In genomic region chr2:147156970-147157369, GRCh38 we compare ENCODE assay signal across 27 cellular contexts.
"Had no signal": no experiment of that assay in that cellular context is flagged by ENCODE, and none has a peak within 500 bp of the region (broad histone marks: within the 10 kb centered on the region; RNA-seq: fewer than 3 reads in every experiment).

No MANE protein-coding gene starts in this region.

- H3K36me3 Mint-ChIP-seq: stimulated activated memory B cell treated with anti-CD40 and anti-IgM and Interleukin-4, amounts not matched to agents 10 μg/mL and 1 μg/mL and 100 μg/mL, for 72 hours; stimulated activated naive B cell treated with anti-CD40 and anti-IgM and Interleukin-4, amounts not matched to agents 10 μg/mL and 1 μg/mL and 100 μg/mL, for 72 hours; type B pancreatic cell had no signal

- H3K4me3 Mint-ChIP-seq: stimulated activated memory B cell treated with anti-CD40 and anti-IgM and Interleukin-4, amounts not matched to agents 10 μg/mL and 1 μg/mL and 100 μg/mL, for 72 hours; stimulated activated naive B cell treated with anti-CD40 and anti-IgM and Interleukin-4, amounts not matched to agents 10 μg/mL and 1 μg/mL and 100 μg/mL, for 72 hours; stimulated activated naive CD8-positive, alpha-beta T cell treated with anti-CD3 and anti-CD28 coated beads, Interleukin-15, amount 100 ng/mL, for 72 hours; stimulated activated naive CD8-positive, alpha-beta T cell treated with anti-CD3 and anti-CD28 coated beads, Interleukin-15, Interleukin-2, amounts not matched to agents 100 ng/mL and 50 ng/mL, for 24 hours; type B pancreatic cell had no signal

- H3K9me3 ChIP-seq: stomach, suprapubic skin, testis, thoracic aorta, thyroid gland, tibial artery, tibial nerve, transverse colon, upper lobe of left lung, upper lobe of right lung, uterus, vagina had no signal

- H3K4me3 ChIP-seq: stomach, suprapubic skin, testis, thoracic aorta, thyroid gland, tibial artery, tibial nerve, transverse colon, upper lobe of left lung, upper lobe of right lung, uterus, vagina had no signal

- H3K27ac ChIP-seq: stomach, suprapubic skin, testis, thoracic aorta, thyroid gland, tibial artery, tibial nerve, transverse colon, upper lobe of left lung, upper lobe of right lung, uterus, vagina had no signal

- ATAC-seq: stimulated activated memory B cell treated with anti-CD40 and anti-IgM and Interleukin-4, amounts not matched to agents 10 μg/mL and 1 μg/mL and 100 μg/mL, for 72 hours; stimulated activated naive B cell treated with anti-CD40 and anti-IgM and Interleukin-4, amounts not matched to agents 10 μg/mL and 1 μg/mL and 100 μg/mL, for 72 hours; stimulated activated naive CD8-positive, alpha-beta T cell treated with anti-CD3 and anti-CD28 coated beads, Interleukin-15, amount 100 ng/mL, for 72 hours; stimulated activated naive CD8-positive, alpha-beta T cell treated with anti-CD3 and anti-CD28 coated beads, Interleukin-15, Interleukin-2, amounts not matched to agents 100 U/mL and 50 U/mL, for 24 hours; upper lobe of right lung had no signal

- H3K4me1 ChIP-seq: stomach, suprapubic skin, testis, thyroid gland, tibial artery, tibial nerve, transverse colon, upper lobe of left lung, upper lobe of right lung, uterus, vagina had no signal

- H3K27me3 ChIP-seq: stomach, suprapubic skin, testis, thyroid gland, tibial artery, tibial nerve, transverse colon, upper lobe of left lung, upper lobe of right lung, uterus, vagina had no signal

- DNase-seq: stimulated activated CD4-positive, alpha-beta T cell treated with anti-CD3 and anti-CD28 coated beads, Interleukin-2, amount 100 ng/mL, for 48 hours; stimulated activated CD4-positive, alpha-beta T cell treated with anti-CD3 and anti-CD28 coated beads, Interleukin-4, amount 100 ng/mL, for 1 hour; stimulated activated CD4-positive, alpha-beta T cell treated with anti-CD3 and anti-CD28 coated beads, Interleukin-4, amount 100 ng/mL, for 24 hours; stimulated activated CD4-positive, alpha-beta T cell treated with anti-CD3 and anti-CD28 coated beads, Interleukin-4, amount 100 ng/mL, for 4 hours; stimulated activated CD8-positive, alpha-beta memory T cell treated with anti-CD3 and anti-CD28 coated beads, Interleukin-4, amount 100 ng/mL, for 48 hours; stimulated activated naive B cell treated with anti-CD40 and anti-IgM and Interleukin-4, amounts not matched to agents 10 μg/mL and 1 μg/mL and 100 μg/mL, for 72 hours; stimulated activated naive CD4-positive, alpha-beta T cell; stimulated activated naive CD4-positive, alpha-beta T cell treated with Interleukin-2 at 50 U/mL for 16 hours; stimulated activated naive CD8-positive, alpha-beta T cell treated with anti-CD3 and anti-CD28 coated beads, Interleukin-15, amount 100 ng/mL, for 72 hours; stimulated activated naive CD8-positive, alpha-beta T cell treated with anti-CD3 and anti-CD28 coated beads, Interleukin-15, Interleukin-2, amounts not matched to agents 100 U/mL and 50 U/mL, for 24 hours; stomach; substantia nigra; testis; thyroid gland; tibial artery; transverse colon; trophoblast cell; upper lobe of left lung; upper lobe of right lung; uterus had no signal

- H3K4me1 Mint-ChIP-seq: stimulated activated memory B cell treated with anti-CD40 and anti-IgM and Interleukin-4, amounts not matched to agents 10 μg/mL and 1 μg/mL and 100 μg/mL, for 72 hours; stimulated activated naive B cell treated with anti-CD40 and anti-IgM and Interleukin-4, amounts not matched to agents 10 μg/mL and 1 μg/mL and 100 μg/mL, for 72 hours; stimulated activated naive CD8-positive, alpha-beta T cell treated with anti-CD3 and anti-CD28 coated beads, Interleukin-15, amount 100 ng/mL, for 72 hours had no signal

- H3K36me3 ChIP-seq: stomach, suprapubic skin, thoracic aorta, thyroid gland, tibial artery, tibial nerve, transverse colon, upper lobe of left lung, upper lobe of right lung, uterus, vagina had no signal

- H3K27ac Mint-ChIP-seq: stimulated activated memory B cell treated with anti-CD40 and anti-IgM and Interleukin-4, amounts not matched to agents 10 μg/mL and 1 μg/mL and 100 μg/mL, for 72 hours; stimulated activated naive B cell treated with anti-CD40 and anti-IgM and Interleukin-4, amounts not matched to agents 10 μg/mL and 1 μg/mL and 100 μg/mL, for 72 hours; stimulated activated naive CD8-positive, alpha-beta T cell treated with anti-CD3 and anti-CD28 coated beads, Interleukin-15, amount 100 ng/mL, for 72 hours; stimulated activated naive CD8-positive, alpha-beta T cell treated with anti-CD3 and anti-CD28 coated beads, Interleukin-15, Interleukin-2, amounts not matched to agents 100 ng/mL and 50 ng/mL, for 24 hours; type B pancreatic cell had no signal

- H3K9me3 Mint-ChIP-seq: stimulated activated memory B cell treated with anti-CD40 and anti-IgM and Interleukin-4, amounts not matched to agents 10 μg/mL and 1 μg/mL and 100 μg/mL, for 72 hours; stimulated activated naive CD8-positive, alpha-beta T cell treated with anti-CD3 and anti-CD28 coated beads, Interleukin-15, Interleukin-2, amounts not matched to agents 100 ng/mL and 50 ng/mL, for 24 hours; type B pancreatic cell had no signal
